Comparison of ENCODE assay signal across 8 cellular contexts in the genomic region with DNA sequence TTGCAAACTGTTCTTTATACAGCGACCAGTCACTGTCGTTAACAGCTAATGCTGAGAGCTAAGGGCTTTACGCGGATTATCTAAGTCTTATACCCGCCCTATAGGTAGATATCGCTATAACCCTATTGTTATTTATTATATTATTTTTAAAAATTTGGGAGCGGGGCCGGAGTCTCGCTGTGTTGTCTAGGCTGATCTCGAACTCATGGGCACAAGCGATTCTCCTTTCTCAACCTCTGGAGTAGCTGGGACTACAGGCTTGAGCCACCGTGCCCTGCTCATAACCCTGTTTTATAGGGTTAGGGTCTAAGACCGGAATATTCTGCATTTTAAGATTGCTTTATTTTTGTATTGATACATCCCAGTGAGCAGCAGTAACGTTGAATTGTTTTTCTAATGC. TPM values are rescaled to one million over a fixed set of nuclear protein-coding genes. Genes with fewer than 3 reads are reported as not detected.
A peak's percentile ranks its signal among the peaks of the same experiment; 100 is the strongest.
DNase-seq lines count a peak whose midpoint lies in the region; ATAC-seq, FAIRE-seq and TF ChIP-seq lines count a peak whose summit lies in the region.

No MANE protein-coding gene starts in this region.

- peaks cover 8% of the 10 kb centered on the region; the same call in 1 of the 2 replicates for H4K20me1 ChIP-seq in K562 (replicated peaks; ENCODE audit: control insufficient read depth, insufficient read depth, low read length)

- H2BK5ac ChIP-seq in mesenchymal stem cell (ENCODE audit: low read depth, low read length, poor library complexity, severe bottlenecking), result no peak overlapping the region

- CTCF ChIA-PET in K562 (lab: Yijun Ruan, JAX; ENCODE audit: low intra/inter-chr PET ratio), result interaction anchor here (0.7 kb wide), 1 partner anchor 25 kb away, joined by 3 read pairs; no protein-coding TSS in a partner anchor

- H3K4me2 ChIP-seq in K562 (ENCODE audit: insufficient read depth, low read length) (peak overlapping the region; percentile 94), mesenchymal stem cell (ENCODE audit: low read length, poor library complexity, severe bottlenecking) (peak overlapping the region; percentile 98)

- H4K8ac ChIP-seq in mesenchymal stem cell (ENCODE audit: low read length), result peak overlapping the region; percentile 96

- TF ChIP-seq EP300 in K562 (IDR thresholded peaks at IDR 0.05; ENCODE audit: low read length), result no peak

- DNase-seq in cardiac muscle cell (ENCODE audit: low read depth in 1 of 2, low spot score in 1 of 2) (no peak), Right ventricle myocardium superior (no peak), K562 (ENCODE audit: extremely low read depth in 1 of 4, low spot score in 3 of 4) (no peak), mesenchymal stem cell (no peak), upper lobe of right lung (no peak), COLO668 (lab: John Stamatoyannopoulos, UW; ENCODE audit: unreplicated experiment) (no peak), GM12891 (ENCODE audit: insufficient read length, low spot score) (no peak)

- no peak overlapping the region for H3K18ac ChIP-seq in mesenchymal stem cell (ENCODE audit: low read depth in 1 of 2, low read length in 2 of 2)

- H4K91ac ChIP-seq in mesenchymal stem cell (ENCODE audit: low read length), result no peak overlapping the region

- H3K9ac ChIP-seq in K562 (ENCODE audit: insufficient read depth in 1 of 2, low read depth in 2 of 2, low read length in 2 of 2) (peak overlapping the region; percentile 95 to 99), mesenchymal stem cell (ENCODE audit: low read length) (peak overlapping the region; percentile 98)

- H3K36me3 ChIP-seq in cardiac muscle cell (peaks cover 5% of the 10 kb centered on the region), K562 (ENCODE audit: control insufficient read depth, insufficient read depth, low read length) (peaks cover 47% of the 10 kb centered on the region; the same call in 2 of the 3 replicates), mesenchymal stem cell (ENCODE audit: control insufficient read depth in 1 of 2, insufficient read depth in 2 of 2, low read depth in 1 of 2, low read length in 2 of 2) (peaks cover 13 to 25% of the 10 kb centered on the region in 2 experiments), upper lobe of right lung (peaks cover 12% of the 10 kb centered on the region)

- H2BK120ac ChIP-seq in mesenchymal stem cell (ENCODE audit: low read depth, low read length), result peak overlapping the region; percentile 77

- under 1% methylated on average over 14 of the region's 14 CpGs for WGBS in K562 (ENCODE audit: insufficient coverage, low coverage, missing lambda C conversion rate)
- WGBS in mesenchymal stem cell, result 52% methylated on average over 10 of the region's 14 CpGs

- peak overlapping the region; percentile 79 for H3K4me3 ChIP-seq in cardiac muscle cell
- H3K4me3 ChIP-seq in K562, result peak overlapping the region; percentile 93
- peak overlapping the region; percentile 97 to 99 for H3K4me3 ChIP-seq in mesenchymal stem cell (ENCODE audit: insufficient read depth in 1 of 2, low read depth in 1 of 2, low read length in 2 of 2)
- peak overlapping the region; percentile 94 for H3K4me3 ChIP-seq in upper lobe of right lung

- no peak overlapping the region for H2BK12ac ChIP-seq in mesenchymal stem cell (ENCODE audit: low read length in 2 of 2)

- H2AK5ac ChIP-seq in mesenchymal stem cell (ENCODE audit: low read length, severe bottlenecking), result no peak overlapping the region

- TF ChIP-seq CTCF in cardiac muscle cell (IDR thresholded peaks at IDR 0.05; ENCODE audit: low read depth, low read length) (no peak), K562 (IDR thresholded peaks at IDR 0.05 in 2 of 3, conservative IDR thresholded peaks at IDR 0.05 in 1 of 3; ENCODE audit: insufficient read depth in 2 of 3, low read depth in 1 of 3, low read length in 3 of 3) (no peak), upper lobe of right lung (IDR thresholded peaks at IDR 0.05) (no peak)

- H3K27me3 ChIP-seq in cardiac muscle cell, result no peaks in the 10 kb centered on the region
- H3K27me3 ChIP-seq in K562 (ENCODE audit: control insufficient read depth in 2 of 2, insufficient read depth in 2 of 2, low read length in 2 of 2), result no peaks in the 10 kb centered on the region
- H3K27me3 ChIP-seq in mesenchymal stem cell (ENCODE audit: control insufficient read depth in 1 of 2, insufficient read depth in 1 of 2, low read length in 2 of 2), result no peaks in the 10 kb centered on the region
- no peaks in the 10 kb centered on the region for H3K27me3 ChIP-seq in upper lobe of right lung

- H3K23ac ChIP-seq in mesenchymal stem cell (ENCODE audit: low read length in 2 of 2), result no peak overlapping the region

- POLR2A ChIA-PET in K562 (lab: Yijun Ruan, JAX), result interaction anchor here (0.5 to 3.0 kb wide), 10 partner anchors 8 to 267 kb away, joined by 3 to 15 read pairs (median 3); partner anchors contain the start of gene TCF25

- no peak for TF ChIP-seq POLR2A in K562 (conservative IDR thresholded peaks at IDR 0.05)
- TF ChIP-seq POLR2A in GM12891 (IDR thresholded peaks at IDR 0.05; ENCODE audit: low read depth, low read length), result no peak

- H3K27ac ChIP-seq in cardiac muscle cell, result peak overlapping the region; percentile 94
- H3K27ac ChIP-seq in K562 (ENCODE audit: extremely low read depth, low read depth, low read length), result peak overlapping the region; percentile 99
- H3K27ac ChIP-seq in mesenchymal stem cell (ENCODE audit: low read length, poor library complexity, severe bottlenecking), result no peak overlapping the region
- peak overlapping the region; percentile 95 for H3K27ac ChIP-seq in upper lobe of right lung

- ATAC-seq in Right ventricle myocardium superior (ENCODE audit: poor library complexity), result no peak
- ATAC-seq in K562, result peak; percentile 2; the same call in 2 of the 3 replicates
- ATAC-seq in upper lobe of right lung, result no peak
- ATAC-seq in GM21515 (IDR thresholded peaks at IDR 0.05; ENCODE audit: unreplicated experiment), result no peak

- in situ Hi-C loops in K562 (cut with MboI), result no loop called here

- peak overlapping the region in 1 of 2 experiments; percentile 94 for H3K14ac ChIP-seq in mesenchymal stem cell (ENCODE audit: low read length in 2 of 2)

- intact Hi-C loops in Right ventricle myocardium superior (cut with DNase I), result no loop called here
- intact Hi-C loops in K562 (cut with micrococcal nuclease), result loop anchor here (10.0 kb wide), 1 partner anchor 48 kb away; the partner anchor contains the start of gene TUBB3
- intact Hi-C loops in upper lobe of right lung (cut with DNase I), result no loop called here

- peak overlapping the region in 1 of 2 experiments; percentile 96 for H3K4ac ChIP-seq in mesenchymal stem cell (ENCODE audit: low read depth in 1 of 2, low read length in 2 of 2)

- H3K9me3 ChIP-seq in cardiac muscle cell (ENCODE audit: low read depth) (no peaks in the 10 kb centered on the region), K562 (replicated peaks; ENCODE audit: control insufficient read depth, insufficient read depth, low read depth, low read length) (no peaks in the 10 kb centered on the region), mesenchymal stem cell (ENCODE audit: control insufficient read depth, low read length) (no peaks in the 10 kb centered on the region), upper lobe of right lung (no peaks in the 10 kb centered on the region)

- peaks cover 37% of the 10 kb centered on the region for H3K79me1 ChIP-seq in mesenchymal stem cell (replicated peaks; ENCODE audit: low read length, poor library complexity, severe bottlenecking)

- peak overlapping the region; percentile 98 for H2AFZ ChIP-seq in K562 (ENCODE audit: low read depth, low read length)
- H2AFZ ChIP-seq in mesenchymal stem cell (ENCODE audit: low read depth, low read length), result peak overlapping the region; percentile 95

- H2BK15ac ChIP-seq in mesenchymal stem cell (ENCODE audit: low read depth, poor library complexity, severe bottlenecking), result no peak overlapping the region

- TF ChIP-seq RAD21 in K562 (CRISPR knock-in tag; conservative IDR thresholded peaks at IDR 0.05 in 1 of 2, IDR thresholded peaks at IDR 0.05 in 1 of 2), result no peak

- H3K79me2 ChIP-seq in K562 (ENCODE audit: control insufficient read depth, insufficient read depth, low read length), result peaks cover 84% of the 10 kb centered on the region

- peaks cover 16% of the 10 kb centered on the region for H3K4me1 ChIP-seq in cardiac muscle cell (ENCODE audit: low read depth)
- H3K4me1 ChIP-seq in K562 (replicated peaks in 1 of 2; ENCODE audit: control insufficient read depth in 2 of 2, insufficient read depth in 2 of 2, low read length in 2 of 2), result peaks cover 23 to 27% of the 10 kb centered on the region in 2 experiments; a peak in 4 of 5 replicates
- H3K4me1 ChIP-seq in mesenchymal stem cell (ENCODE audit: control insufficient read depth, insufficient read depth, low read depth, low read length), result peaks cover 18% of the 10 kb centered on the region
- H3K4me1 ChIP-seq in upper lobe of right lung, result peaks cover 22% of the 10 kb centered on the region

- FAIRE-seq in K562 (lab: Jason Lieb, UNC), result no peak
- FAIRE-seq in GM12891 (lab: Jason Lieb, UNC), result no peak

- H3K9me1 ChIP-seq in K562 (ENCODE audit: control insufficient read depth, insufficient read depth, low read length), result no peaks in the 10 kb centered on the region

- BruUV-seq in K562 (replicated peaks; lab: Mats Ljungman, UMichigan), result no TSS peak

RNA-seq across cellular contexts. Expression of gene DEF8, which starts 24.7 kb away (rescaled TPM):
- total RNA-seq in cardiac muscle cell (92.0 and 165 TPM in 2 replicates), Right ventricle myocardium superior (46.7 TPM), K562 (2014; rRNA removed) (147 and 173 TPM in 2 replicates), K562 (2014; rRNA removed; fragmentation: Illumina TruSeq; extraction: Trizol) (29.4 and 33.0 TPM in 2 replicates), K562 (2015; rRNA removed; fragmentation: Illumina TruSeq; extraction: Trizol) (58.6 and 63.2 TPM in 2 replicates), K562 (2021) (71.5 and 80.6 TPM in 2 replicates), upper lobe of right lung (70.0 TPM)
- polyA plus RNA-seq in cardiac muscle cell (56.3 and 67.8 TPM in 2 replicates), K562 (2011; rRNA removed) (74.0 and 87.6 TPM in 2 replicates), K562 (2014; fragmentation: Illumina TruSeq; extraction: Trizol) (42.3 and 88.3 TPM in 2 replicates), K562 (2014; fragmentation: Nextera tagmentation; extraction: Ambion mirVana) (10 to 100 TPM; 39.3 to 60.1 TPM), K562 (2014; rRNA removed) (136 and 173 TPM in 2 replicates)
- total RNA-seq in K562 (2011; cell fraction: chromatin; rRNA removed; ENCODE audit: low replicate concordance), result 71.6 and 183 TPM in 2 replicates
- 99.4 and 127 TPM in 2 replicates for total RNA-seq in K562 (2011; cell fraction: nucleolus; rRNA removed)
- 79.5 and 80.2 TPM in 2 replicates for total RNA-seq in K562 (2011; cell fraction: nucleoplasm; rRNA removed)
- 119 and 177 TPM in 2 replicates for polyA plus RNA-seq in K562 (2011; cell fraction: cytosol; rRNA removed)
- polyA plus RNA-seq in K562 (2011; cell fraction: nucleus; rRNA removed), result 132 and 207 TPM in 2 replicates
- polyA plus RNA-seq in K562 (2012), result 63.5 and 81.5 TPM in 2 replicates
- 27.9 and 38.8 TPM in 2 replicates for polyA minus RNA-seq in K562 (2011; rRNA and poly(A)+ RNA removed)
- 32.6 and 34.2 TPM in 2 replicates for polyA minus RNA-seq in K562 (2011; cell fraction: cytosol; rRNA and poly(A)+ RNA removed)
- polyA minus RNA-seq in K562 (2011; cell fraction: nucleus; rRNA and poly(A)+ RNA removed), result 29.4 and 31.1 TPM in 2 replicates
- 68.5 TPM for polyA plus RNA-seq in mesenchymal stem cell (2013, experiment 1 of 2)
- 65.6 TPM for polyA plus RNA-seq in mesenchymal stem cell (2013, experiment 2 of 2)
- 22.5 TPM for polyA plus RNA-seq in GM12891 (2012; ENCODE audit: low read depth, missing spikeins)

RNA-seq across cellular contexts. Expression of gene DBNDD1, which starts 46.0 kb away (rescaled TPM):
- 4.3 and 5.9 TPM in 2 replicates for total RNA-seq in cardiac muscle cell
- 5.1 and 7.0 TPM in 2 replicates for polyA plus RNA-seq in cardiac muscle cell
- total RNA-seq in Right ventricle myocardium superior, result 6.3 TPM
- total RNA-seq in K562 (2011; cell fraction: chromatin; rRNA removed; ENCODE audit: low replicate concordance), result 2.7 and 9.4 TPM in 2 replicates
- total RNA-seq in K562 (2011; cell fraction: nucleolus; rRNA removed), result 4.5 and 5.7 TPM in 2 replicates
- total RNA-seq in K562 (2011; cell fraction: nucleoplasm; rRNA removed), result 4.5 and 5.2 TPM in 2 replicates
- 5.8 and 8.3 TPM in 2 replicates for total RNA-seq in K562 (2014; rRNA removed)
- total RNA-seq in K562 (2014; rRNA removed; fragmentation: Illumina TruSeq; extraction: Trizol), result 2.8 and 3.2 TPM in 2 replicates
- total RNA-seq in K562 (2015; rRNA removed; fragmentation: Illumina TruSeq; extraction: Trizol), result 4.2 and 4.3 TPM in 2 replicates
- 12.9 and 13.0 TPM in 2 replicates for total RNA-seq in K562 (2021)
- 6.9 and 8.5 TPM in 2 replicates for polyA plus RNA-seq in K562 (2011; rRNA removed)
- 14.1 and 24.5 TPM in 2 replicates for polyA plus RNA-seq in K562 (2011; cell fraction: cytosol; rRNA removed)
- 6.8 and 9.1 TPM in 2 replicates for polyA plus RNA-seq in K562 (2011; cell fraction: nucleus; rRNA removed)
- 8.0 and 13.9 TPM in 2 replicates for polyA plus RNA-seq in K562 (2012)
- polyA plus RNA-seq in K562 (2014; fragmentation: Illumina TruSeq; extraction: Trizol), result 10.9 and 12.9 TPM in 2 replicates
- polyA plus RNA-seq in K562 (2014; fragmentation: Nextera tagmentation; extraction: Ambion mirVana), result under 1 TPM; 0.55 to 0.90 TPM
- 9.5 and 10.8 TPM in 2 replicates for polyA plus RNA-seq in K562 (2014; rRNA removed)
- 2.0 and 3.9 TPM in 2 replicates for polyA minus RNA-seq in K562 (2011; rRNA and poly(A)+ RNA removed)
- 7.9 and 11.8 TPM in 2 replicates for polyA minus RNA-seq in K562 (2011; cell fraction: cytosol; rRNA and poly(A)+ RNA removed)
- 1.6 and 3.0 TPM in 2 replicates for polyA minus RNA-seq in K562 (2011; cell fraction: nucleus; rRNA and poly(A)+ RNA removed)
- 5.6 TPM for polyA plus RNA-seq in mesenchymal stem cell (2013, experiment 1 of 2)
- polyA plus RNA-seq in mesenchymal stem cell (2013, experiment 2 of 2), result 5.2 TPM
- 7.0 TPM for total RNA-seq in upper lobe of right lung
- polyA plus RNA-seq in GM12891 (2012; ENCODE audit: low read depth, missing spikeins), result 5.0 TPM

RNA-seq across cellular contexts. Expression of gene TUBB3, which starts 50.1 kb away (rescaled TPM):
- total RNA-seq in cardiac muscle cell, result 4.6 and 16.1 TPM in 2 replicates
- polyA plus RNA-seq in cardiac muscle cell, result 5.5 and 7.5 TPM in 2 replicates
- 1.8 TPM for total RNA-seq in Right ventricle myocardium superior
- 5.7 and 13.6 TPM in 2 replicates for total RNA-seq in K562 (2011; cell fraction: chromatin; rRNA removed; ENCODE audit: low replicate concordance)
- total RNA-seq in K562 (2011; cell fraction: nucleolus; rRNA removed), result 8.2 and 8.3 TPM in 2 replicates
- total RNA-seq in K562 (2011; cell fraction: nucleoplasm; rRNA removed), result 5.5 and 7.5 TPM in 2 replicates
- total RNA-seq in K562 (2014; rRNA removed), result 12.5 and 15.5 TPM in 2 replicates
- total RNA-seq in K562 (2014; rRNA removed; fragmentation: Illumina TruSeq; extraction: Trizol), result 2.1 and 3.2 TPM in 2 replicates
- 6.4 and 8.1 TPM in 2 replicates for total RNA-seq in K562 (2015; rRNA removed; fragmentation: Illumina TruSeq; extraction: Trizol)
- 12.0 and 13.5 TPM in 2 replicates for total RNA-seq in K562 (2021)
- 3.2 and 10.4 TPM in 2 replicates for polyA plus RNA-seq in K562 (2011; rRNA removed)
- 8.5 and 8.8 TPM in 2 replicates for polyA plus RNA-seq in K562 (2011; cell fraction: cytosol; rRNA removed)
- 10.4 and 12.3 TPM in 2 replicates for polyA plus RNA-seq in K562 (2011; cell fraction: nucleus; rRNA removed)
- polyA plus RNA-seq in K562 (2012), result 7.7 and 19.6 TPM in 2 replicates
- polyA plus RNA-seq in K562 (2014; fragmentation: Illumina TruSeq; extraction: Trizol), result 5.0 and 10.0 TPM in 2 replicates
- polyA plus RNA-seq in K562 (2014; fragmentation: Nextera tagmentation; extraction: Ambion mirVana), result under 1 TPM; 0.18 to 0.53 TPM
- polyA plus RNA-seq in K562 (2014; rRNA removed), result 6.8 and 8.3 TPM in 2 replicates
- 3.5 and 4.5 TPM in 2 replicates for polyA minus RNA-seq in K562 (2011; rRNA and poly(A)+ RNA removed)
- 7.4 and 12.0 TPM in 2 replicates for polyA minus RNA-seq in K562 (2011; cell fraction: cytosol; rRNA and poly(A)+ RNA removed)
- 2.4 and 2.6 TPM in 2 replicates for polyA minus RNA-seq in K562 (2011; cell fraction: nucleus; rRNA and poly(A)+ RNA removed)
- 136 TPM for polyA plus RNA-seq in mesenchymal stem cell (2013, experiment 1 of 2)
- 135 TPM for polyA plus RNA-seq in mesenchymal stem cell (2013, experiment 2 of 2)
- total RNA-seq in upper lobe of right lung, result 1.5 TPM
- 1.6 TPM for polyA plus RNA-seq in GM12891 (2012; ENCODE audit: low read depth, missing spikeins)

RNA-seq across cellular contexts. Expression of gene MC1R, which starts 54.6 kb away (rescaled TPM):
- 7.2 and 7.7 TPM in 2 replicates for total RNA-seq in cardiac muscle cell
- 3.9 and 9.6 TPM in 2 replicates for polyA plus RNA-seq in cardiac muscle cell
- total RNA-seq in Right ventricle myocardium superior, result 1.1 TPM
- 70.1 and 162 TPM in 2 replicates for total RNA-seq in K562 (2011; cell fraction: chromatin; rRNA removed; ENCODE audit: low replicate concordance)
- total RNA-seq in K562 (2011; cell fraction: nucleolus; rRNA removed), result 54.5 and 55.7 TPM in 2 replicates
- total RNA-seq in K562 (2011; cell fraction: nucleoplasm; rRNA removed), result 90.5 and 111 TPM in 2 replicates
- total RNA-seq in K562 (2014; rRNA removed), result 3.1 and 3.3 TPM in 2 replicates
- total RNA-seq in K562 (2014; rRNA removed; fragmentation: Illumina TruSeq; extraction: Trizol), result 0.67 and 0.87 TPM in 2 replicates
- total RNA-seq in K562 (2015; rRNA removed; fragmentation: Illumina TruSeq; extraction: Trizol), result 2.0 and 2.1 TPM in 2 replicates
- 3.4 and 3.5 TPM in 2 replicates for total RNA-seq in K562 (2021)
- polyA plus RNA-seq in K562 (2011; rRNA removed), result 3.5 and 4.2 TPM in 2 replicates
- 5.6 and 6.1 TPM in 2 replicates for polyA plus RNA-seq in K562 (2011; cell fraction: cytosol; rRNA removed)
- polyA plus RNA-seq in K562 (2011; cell fraction: nucleus; rRNA removed), result 27.9 and 42.6 TPM in 2 replicates
- polyA plus RNA-seq in K562 (2012), result 3.6 and 4.6 TPM in 2 replicates
- polyA plus RNA-seq in K562 (2014; fragmentation: Illumina TruSeq; extraction: Trizol), result 1.5 and 2.7 TPM in 2 replicates
- under 1 TPM in 1 of 2 experiments, not detected in 1; 0.14 TPM for polyA plus RNA-seq in K562 (2014; fragmentation: Nextera tagmentation; extraction: Ambion mirVana)
- polyA plus RNA-seq in K562 (2014; rRNA removed), result 4.7 and 5.3 TPM in 2 replicates
- 6.4 and 10.6 TPM in 2 replicates for polyA minus RNA-seq in K562 (2011; rRNA and poly(A)+ RNA removed)
- polyA minus RNA-seq in K562 (2011; cell fraction: cytosol; rRNA and poly(A)+ RNA removed), result 1.6 and 2.7 TPM in 2 replicates
- 6.1 and 6.7 TPM in 2 replicates for polyA minus RNA-seq in K562 (2011; cell fraction: nucleus; rRNA and poly(A)+ RNA removed)
- 5.5 TPM for polyA plus RNA-seq in mesenchymal stem cell (2013, experiment 1 of 2)
- polyA plus RNA-seq in mesenchymal stem cell (2013, experiment 2 of 2), result 5.1 TPM
- total RNA-seq in upper lobe of right lung, result 3.6 TPM
- 0.67 TPM for polyA plus RNA-seq in GM12891 (2012; ENCODE audit: low read depth, missing spikeins)
